8 cellular contexts compared by ENCODE assay signal in genomic region chr1:236524142-236524891, GRCh38. TPM values are rescaled to one million over a fixed set of nuclear protein-coding genes. Genes with fewer than 3 reads are reported as not detected.
DNase-seq lines count a peak whose midpoint lies in the region; ATAC-seq and TF ChIP-seq lines count a peak whose summit lies in the region.

No MANE protein-coding gene starts in this region.

- no peak overlapping the region for H3K27ac ChIP-seq in neuronal stem cell (replicated peaks; ENCODE audit: low read length)
- H3K27ac ChIP-seq in transverse colon, result peak overlapping the region; percentile 90 to 95 (median 94)

- H3K4ac ChIP-seq in neuronal stem cell (ENCODE audit: low read length), result no peak overlapping the region

- no peak overlapping the region for H4K91ac ChIP-seq in neuronal stem cell (ENCODE audit: low read depth, low read length, poor library complexity)

- peak overlapping the region; percentile 48 for H2AFZ ChIP-seq in neuronal stem cell (ENCODE audit: low read length)

- H3K14ac ChIP-seq in neuronal stem cell (ENCODE audit: low read length), result no peak overlapping the region

- H2BK15ac ChIP-seq in neuronal stem cell (ENCODE audit: low read length), result peak overlapping the region; percentile 43

- in situ Hi-C loops in transverse colon (cut with MboI; ENCODE audit: low pct_ligation_motif_present in 1 of 4, low pct_unique_long_range_greater_than_20kb in 1 of 4, low sequenced_read_pairs in 3 of 4), result no loop called here

- H3K18ac ChIP-seq in neuronal stem cell (ENCODE audit: low read length), result peak overlapping the region; percentile 85

- peak; percentile 93 for ATAC-seq in GM21737 (IDR thresholded peaks at IDR 0.05; ENCODE audit: unreplicated experiment)

- H3K4me2 ChIP-seq in neuronal stem cell (ENCODE audit: insufficient read depth, low read length, poor library complexity, severe bottlenecking), result peak overlapping the region; percentile 90

- H3K23ac ChIP-seq in neuronal stem cell (ENCODE audit: low read depth, low read length, poor library complexity), result peak overlapping the region; percentile 57

- no peaks in the 10 kb centered on the region for H3K79me1 ChIP-seq in neuronal stem cell (ENCODE audit: low read depth, low read length)

- DNase-seq in EL, result peak; percentile 83
- DNase-seq in KG1 (lab: John Stamatoyannopoulos, UW), result peak; percentile 26
- DNase-seq in SIG-M5 (lab: John Stamatoyannopoulos, UW), result peak; percentile 77
- DNase-seq in activated naive CD4-positive, alpha-beta T cell treated with Interleukin-2 at 50 U/mL for 16 hours, result peak; percentile 62
- DNase-seq in germinal center (ENCODE audit: low spot score), result peak; percentile 79
- DNase-seq in neuronal stem cell (ENCODE audit: low spot score), result peak; percentile 47
- DNase-seq in transverse colon, result peak; percentile 57

- H2BK5ac ChIP-seq in neuronal stem cell (ENCODE audit: low read length), result no peak overlapping the region

- peak overlapping the region; percentile 83 for H3K9ac ChIP-seq in neuronal stem cell (ENCODE audit: low read depth, low read length, poor library complexity)

- peak; percentile 68 for TF ChIP-seq POLR2A in transverse colon (IDR thresholded peaks at IDR 0.05)

- no CpG with 5 or more reads among the region's 32 CpGs for WGBS in neuronal stem cell (ENCODE audit: extremely low coverage in 2 of 2, insufficient read length in 2 of 2, insufficient replicate concordance in 1 of 2), 2 donors
- WGBS in transverse colon (ENCODE audit: low coverage in 1 of 2), 2 donors, result 0 to 1% methylated on average over 4 to 17 of the region's 32 CpGs

- no peak for TF ChIP-seq EP300 in transverse colon (IDR thresholded peaks at IDR 0.05; ENCODE audit: low read depth)

- H4K8ac ChIP-seq in neuronal stem cell (ENCODE audit: low read depth, low read length), result no peak overlapping the region

- H2BK120ac ChIP-seq in neuronal stem cell (ENCODE audit: low read depth, low read length), result no peak overlapping the region

- peak overlapping the region; percentile 31 to 92 for H3K4me3 ChIP-seq in neuronal stem cell (ENCODE audit: low read length in 2 of 2)
- peak overlapping the region; percentile 38 to 91 (median 76) for H3K4me3 ChIP-seq in transverse colon

- TF ChIP-seq CTCF in transverse colon (IDR thresholded peaks at IDR 0.05), result no peak

- H3K27me3 ChIP-seq in neuronal stem cell (ENCODE audit: control insufficient read depth in 3 of 3, insufficient read depth in 3 of 3, low read depth in 1 of 3, low read length in 3 of 3) (no peaks in the 10 kb centered on the region), transverse colon (no peaks in the 10 kb centered on the region)

- peaks cover 0 to 1% of the 10 kb centered on the region in 2 donors for H3K36me3 ChIP-seq in neuronal stem cell (replicated peaks in 1 of 2; ENCODE audit: control insufficient read depth in 2 of 2, insufficient read depth in 2 of 2, low read length in 2 of 2)
- H3K36me3 ChIP-seq in transverse colon, result peaks cover 0 to 8% (median 2%) of the 10 kb centered on the region in 4 donors

- no peak overlapping the region for H2AK5ac ChIP-seq in neuronal stem cell (ENCODE audit: low read depth, low read length)

- H3K9me3 ChIP-seq in neuronal stem cell (replicated peaks in 1 of 2; ENCODE audit: control insufficient read depth in 2 of 2, insufficient read depth in 1 of 2, low read depth in 1 of 2, low read length in 2 of 2) (no peaks in the 10 kb centered on the region), transverse colon (no peaks in the 10 kb centered on the region)

- H3K4me1 ChIP-seq in neuronal stem cell (ENCODE audit: control insufficient read depth in 2 of 2, insufficient read depth in 1 of 2, low read depth in 1 of 2, low read length in 2 of 2), result peaks cover 2% of the 10 kb centered on the region in 2 donors
- H3K4me1 ChIP-seq in transverse colon, result peaks cover 0 to 15% (median 6%) of the 10 kb centered on the region in 4 donors

- no peak overlapping the region for H2BK12ac ChIP-seq in neuronal stem cell (ENCODE audit: low read length)

- intact Hi-C loops in transverse colon (cut with DNase I; ENCODE audit: low total_unique reads), result no loop called here

RNA-seq across cellular contexts. Expression of gene LGALS8, which starts 0.5 kb away (rescaled TPM):
- polyA plus RNA-seq in neuronal stem cell (2013, experiment 1 of 2), result 11.2 TPM
- polyA plus RNA-seq in neuronal stem cell (2013, experiment 2 of 2), result 11.6 TPM
- 10 to 100 TPM; 38.2 to 88.1 (median 59.3) TPM for total RNA-seq in transverse colon

Comparison
In these comparisons a context has a peak if more than half of its experiments do, and no peak if none do; other contexts are left out.
1. DNase-seq: peak in every context shown above with its lines; median percentile 83 in EL; 79 in germinal center; 77 in SIG-M5; 62 in activated naive CD4-positive, alpha-beta T cell treated with Interleukin-2 at 50 U/mL for 16 hours; 57 in transverse colon; 47 in neuronal stem cell; 26 in KG1.